ENCODE assay signal across 8 cellular contexts in the genomic region with DNA sequence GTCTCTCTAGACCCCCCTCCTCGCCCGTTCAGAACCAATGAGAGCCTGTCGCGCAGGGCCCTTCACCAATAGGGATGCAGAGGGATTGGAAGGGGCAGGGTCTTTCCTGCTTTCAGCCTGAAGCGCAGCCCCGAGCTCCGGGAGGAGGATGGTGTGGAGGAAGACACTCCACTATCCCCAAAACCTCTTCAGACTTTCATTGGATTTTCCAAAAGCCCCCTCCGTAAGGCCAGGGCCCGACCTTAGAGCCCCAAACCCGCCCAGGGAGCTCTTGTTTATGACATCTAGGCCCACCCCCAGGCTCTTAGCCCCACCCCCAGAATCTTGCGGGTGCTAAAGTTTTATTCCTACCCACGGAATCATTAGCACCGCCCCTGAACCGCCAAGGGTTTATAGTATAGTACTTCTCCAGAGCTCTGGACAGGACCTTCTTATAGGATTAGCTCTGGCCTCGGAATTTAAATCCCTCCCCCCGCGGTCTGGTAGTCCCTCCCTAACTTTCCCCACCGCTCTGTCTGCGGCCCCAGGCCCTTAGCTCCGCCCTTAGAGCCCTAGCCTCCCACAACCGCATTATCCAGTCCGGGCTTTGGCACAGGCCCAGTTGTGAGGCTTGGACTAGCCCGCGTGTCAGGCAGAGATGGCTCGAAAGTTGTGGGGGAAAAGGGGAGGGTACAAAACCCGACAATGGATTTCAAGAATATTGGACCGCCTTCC. TPM values are rescaled to one million over a fixed set of nuclear protein-coding genes. Genes with fewer than 3 reads are reported as not detected.
DNase-seq lines count a peak whose midpoint lies in the region; ATAC-seq and TF ChIP-seq lines count a peak whose summit lies in the region.

No MANE protein-coding gene starts in this region.

- POLR2A ChIA-PET in OCI-LY7 (lab: Charles Lee): interaction anchor here (0.5 to 1.0 kb wide), 5 partner anchors 16 to 58 kb away, joined by 3 to 8 read pairs (median 3); a partner anchor contains a TSS

- peak overlapping the region; percentile 84 for H3K27ac Mint-ChIP-seq in stimulated activated effector memory CD8-positive, alpha-beta T cell treated with anti-CD3 and anti-CD28 coated beads, Interleukin-12 subunit alpha, Interleukin-12 subunit beta, amount 100 ng/mL, for 72 hours

- H3K9me3 ChIP-seq in OCI-LY7 (ENCODE audit: low read length) (no peaks in the 10 kb centered on the region), esophagus squamous epithelium (no peaks in the 10 kb centered on the region), muscle layer of duodenum (ENCODE audit: control insufficient read depth in 1 of 2, low read length in 2 of 2) (no peaks in the 10 kb centered on the region)

- no peak for TF ChIP-seq CTCF in GM12864 (IDR thresholded peaks at IDR 0.05; ENCODE audit: low read depth, low read length, missing control alignments)
- no peak for TF ChIP-seq CTCF in OCI-LY7 (conservative IDR thresholded peaks at IDR 0.05; ENCODE audit: low read length)
- TF ChIP-seq CTCF in esophagus squamous epithelium (IDR thresholded peaks at IDR 0.05): no peak

- H3K4me1 Mint-ChIP-seq in activated T-cell treated with anti-CD3 and anti-CD28 coated beads, Interleukin-2, amount 50 U/mL, for 4 hours (ENCODE audit: low read depth): peaks cover 29% of the 10 kb centered on the region
- peaks cover 56% of the 10 kb centered on the region for H3K4me1 Mint-ChIP-seq in stimulated activated effector memory CD8-positive, alpha-beta T cell treated with anti-CD3 and anti-CD28 coated beads, Interleukin-12 subunit alpha, Interleukin-12 subunit beta, amount 100 ng/mL, for 72 hours

- no peak overlapping the region for H3K27ac ChIP-seq in OCI-LY7 (ENCODE audit: low read depth, low read length, poor library complexity, severe bottlenecking)
- peak overlapping the region in 1 of 4 donors; percentile 52 for H3K27ac ChIP-seq in esophagus squamous epithelium
- H3K27ac ChIP-seq in muscle layer of duodenum (ENCODE audit: low read length): no peak overlapping the region

- H3K4me1 ChIP-seq in OCI-LY7 (ENCODE audit: insufficient read depth, low read length, poor library complexity, severe bottlenecking) (peaks cover 36% of the 10 kb centered on the region), esophagus squamous epithelium (peaks cover 28 to 47% (median 35%) of the 10 kb centered on the region in 3 donors), muscle layer of duodenum (ENCODE audit: control insufficient read depth in 1 of 2, insufficient read depth in 2 of 2, low read length in 2 of 2) (peaks cover 0 to 36% of the 10 kb centered on the region in 2 donors)

- no peaks in the 10 kb centered on the region for H3K79me2 ChIP-seq in OCI-LY7 (ENCODE audit: insufficient read depth, low read depth, low read length)

- H3K4me3 Mint-ChIP-seq in activated T-cell treated with anti-CD3 and anti-CD28 coated beads, Interleukin-2, amount 50 U/mL, for 4 hours: peak overlapping the region; percentile 80
- peak overlapping the region; percentile 77 for H3K4me3 Mint-ChIP-seq in stimulated activated effector memory CD8-positive, alpha-beta T cell treated with anti-CD3 and anti-CD28 coated beads, Interleukin-12 subunit alpha, Interleukin-12 subunit beta, amount 100 ng/mL, for 72 hours

- H3K27me3 ChIP-seq in esophagus squamous epithelium (peaks cover 0 to 39% (median 6%) of the 10 kb centered on the region in 4 donors), muscle layer of duodenum (ENCODE audit: low read depth, low read length) (peaks cover 11% of the 10 kb centered on the region)

- peaks cover 3% of the 10 kb centered on the region for H3K27me3 Mint-ChIP-seq in activated T-cell treated with anti-CD3 and anti-CD28 coated beads, Interleukin-2, amount 50 U/mL, for 4 hours (ENCODE audit: low read depth)

- peaks cover 7% of the 10 kb centered on the region for H3K36me3 Mint-ChIP-seq in activated T-cell treated with anti-CD3 and anti-CD28 coated beads, Interleukin-2, amount 50 U/mL, for 4 hours (ENCODE audit: insufficient read depth)
- peaks cover 33% of the 10 kb centered on the region for H3K36me3 Mint-ChIP-seq in stimulated activated effector memory CD8-positive, alpha-beta T cell treated with anti-CD3 and anti-CD28 coated beads, Interleukin-12 subunit alpha, Interleukin-12 subunit beta, amount 100 ng/mL, for 72 hours

- no peaks in the 10 kb centered on the region for H3K9me2 ChIP-seq in OCI-LY7 (ENCODE audit: insufficient read depth, low read length)

- intact Hi-C loops in OCI-LY7 (cut with micrococcal nuclease; ENCODE audit: unreplicated experiment) (loop anchor here (10.0 kb wide), 1 partner anchor 221 kb away; a partner anchor contains a TSS), esophagus squamous epithelium (cut with DNase I) (loop anchor here (10.0 kb wide), 1 partner anchor 121 kb away; no protein-coding TSS in a partner anchor)

- peak; percentile 29 to 33 for ATAC-seq in activated T-cell treated with anti-CD3 and anti-CD28 coated beads, Interleukin-2, amount 50 U/mL, for 4 hours
- peak; percentile 62 for ATAC-seq in stimulated activated effector memory CD8-positive, alpha-beta T cell treated with anti-CD3 and anti-CD28 coated beads, Interleukin-12 subunit alpha, Interleukin-12 subunit beta, amount 100 ng/mL, for 72 hours
- ATAC-seq in GM18505 (IDR thresholded peaks at IDR 0.05; ENCODE audit: unreplicated experiment): no peak

- WGBS in esophagus squamous epithelium, 2 donors: 1% methylated on average over 15 to 19 of the region's 27 CpGs

- H4K20me1 ChIP-seq in OCI-LY7 (ENCODE audit: insufficient read depth, low read length): no peaks in the 10 kb centered on the region

- peak; percentile 73 for DNase-seq in GM12864 (ENCODE audit: low read depth)
- peak; percentile 82 for DNase-seq in HK-2 (ENCODE audit: unreplicated experiment)
- peak; percentile 94 for DNase-seq in OCI-LY7 (ENCODE audit: low spot score)
- peak; percentile 53 for DNase-seq in activated T-cell treated with anti-CD3 and anti-CD28 coated beads, Interleukin-2, amount 50 U/mL, for 4 hours
- DNase-seq in esophagus squamous epithelium (lab: John Stamatoyannopoulos, UW): peak; percentile 16
- DNase-seq in stimulated activated effector memory CD8-positive, alpha-beta T cell treated with anti-CD3 and anti-CD28 coated beads, Interleukin-12 subunit alpha, Interleukin-12 subunit beta, amount 100 ng/mL, for 72 hours (ENCODE audit: low spot score in 2 of 2): peak; percentile 76 to 93

- H3K36me3 ChIP-seq in OCI-LY7 (ENCODE audit: insufficient read depth, low read length) (no peaks in the 10 kb centered on the region), esophagus squamous epithelium (no peaks in the 10 kb centered on the region), muscle layer of duodenum (ENCODE audit: control insufficient read depth in 1 of 2, insufficient read depth in 2 of 2, low read length in 2 of 2) (no peaks in the 10 kb centered on the region)

- H3K9me3 Mint-ChIP-seq in activated T-cell treated with anti-CD3 and anti-CD28 coated beads, Interleukin-2, amount 50 U/mL, for 4 hours: peaks cover 7% of the 10 kb centered on the region
- no peaks in the 10 kb centered on the region for H3K9me3 Mint-ChIP-seq in stimulated activated effector memory CD8-positive, alpha-beta T cell treated with anti-CD3 and anti-CD28 coated beads, Interleukin-12 subunit alpha, Interleukin-12 subunit beta, amount 100 ng/mL, for 72 hours

- TF ChIP-seq POLR2A in esophagus squamous epithelium (IDR thresholded peaks at IDR 0.05): no peak
- TF ChIP-seq POLR2A in GM18505 (IDR thresholded peaks at IDR 0.05; ENCODE audit: borderline replicate concordance, extremely low read depth, insufficient read depth, insufficient read length): no peak

- H2AFZ ChIP-seq in OCI-LY7 (ENCODE audit: low read length): peak overlapping the region; percentile 98

- peak overlapping the region; percentile 72 for H3K4me2 ChIP-seq in OCI-LY7 (ENCODE audit: low read length)

- CTCF ChIA-PET in OCI-LY7 (lab: Charles Lee; ENCODE audit: unreplicated experiment): interaction anchor here (0.5 to 0.9 kb wide), 5 partner anchors 19 to 330 kb away, joined by 3 to 4 read pairs (median 3); no protein-coding TSS in a partner anchor

- peak overlapping the region; percentile 61 for H3K4me3 ChIP-seq in GM12864 (ENCODE audit: low read depth, low read length)
- H3K4me3 ChIP-seq in OCI-LY7 (ENCODE audit: low read depth, low read length, poor library complexity, severe bottlenecking): peak overlapping the region; percentile 68
- peak overlapping the region; percentile 1 to 66 (median 35) for H3K4me3 ChIP-seq in esophagus squamous epithelium
- peak overlapping the region; percentile 26 to 42 for H3K4me3 ChIP-seq in muscle layer of duodenum (ENCODE audit: low read depth in 1 of 2, low read length in 2 of 2)

- no TSS peak for BruUV-seq in OCI-LY7 (replicated peaks; lab: Mats Ljungman, UMichigan)

RNA-seq across cellular contexts. Expression of a gene that starts 6.6 kb away (rescaled TPM):
- total RNA-seq in OCI-LY7 (2014; rRNA removed; shearing (Covaris generic)): 23.6 and 26.1 TPM in 2 replicates
- total RNA-seq in OCI-LY7 (2022) (47.5 and 52.5 TPM in 2 replicates), esophagus squamous epithelium (100 to 1,000 TPM in 1 of 4 donors, 10 to 100 TPM in 3; 38.6 to 617 (median 58.3) TPM)
- 100 to 1,000 TPM; 136 to 178 (median 150) TPM for total RNA-seq in activated T-cell treated with anti-CD3 and anti-CD28 coated beads, Interleukin-2, amount 50 U/mL, for 4 hours

RNA-seq across cellular contexts. Expression of a gene that starts 22.2 kb away (rescaled TPM):
- 6.6 and 7.9 TPM in 2 replicates for total RNA-seq in OCI-LY7 (2014; rRNA removed; shearing (Covaris generic))
- total RNA-seq in OCI-LY7 (2022): 23.3 and 24.6 TPM in 2 replicates
- total RNA-seq in activated T-cell treated with anti-CD3 and anti-CD28 coated beads, Interleukin-2, amount 50 U/mL, for 4 hours: 1 to 10 TPM in 2 of 3 donors, under 1 TPM in 1; 0.66 to 1.4 (median 1.0) TPM
- total RNA-seq in esophagus squamous epithelium: 1 to 10 TPM in 1 of 4 donors, under 1 TPM in 3; 0.44 to 1.1 (median 0.63) TPM

RNA-seq across cellular contexts. Expression of a gene that starts 43.8 kb away (rescaled TPM):
- 0.38 TPM in 1 of 2 replicates, not detected in the other for total RNA-seq in OCI-LY7 (2014; rRNA removed; shearing (Covaris generic))
- total RNA-seq in OCI-LY7 (2022) (not detected in 2 replicates), esophagus squamous epithelium (1 to 10 TPM in 3 of 4 donors, under 1 TPM in 1; 0.76 to 1.4 (median 1.2) TPM)
- under 1 TPM in 1 of 3 donors, not detected in 2; 0.05 TPM for total RNA-seq in activated T-cell treated with anti-CD3 and anti-CD28 coated beads, Interleukin-2, amount 50 U/mL, for 4 hours

RNA-seq across cellular contexts. Expression of a gene that starts 46.0 kb away (rescaled TPM):
- total RNA-seq in OCI-LY7 (2014; rRNA removed; shearing (Covaris generic)): 774 and 848 TPM in 2 replicates
- total RNA-seq in OCI-LY7 (2022) (518 and 523 TPM in 2 replicates), esophagus squamous epithelium (100 to 1,000 TPM; 131 to 240 (median 186) TPM)
- total RNA-seq in activated T-cell treated with anti-CD3 and anti-CD28 coated beads, Interleukin-2, amount 50 U/mL, for 4 hours: 100 to 1,000 TPM; 903 to 949 (median 911) TPM

RNA-seq across cellular contexts. Expression of a gene that starts 46.7 kb away (rescaled TPM):
- total RNA-seq in OCI-LY7 (2014; rRNA removed; shearing (Covaris generic)): 15.7 and 24.8 TPM in 2 replicates
- total RNA-seq in OCI-LY7 (2022) (25.1 and 26.3 TPM in 2 replicates), esophagus squamous epithelium (1 to 10 TPM; 3.3 to 6.9 (median 5.5) TPM)
- 10 to 100 TPM; 10.3 to 13.2 (median 12.3) TPM for total RNA-seq in activated T-cell treated with anti-CD3 and anti-CD28 coated beads, Interleukin-2, amount 50 U/mL, for 4 hours

Comparison
In these comparisons a context has a peak if more than half of its experiments do, and no peak if none do; other contexts are left out.
1. DNase-seq: peak in every context shown above with its lines; median percentile 94 in OCI-LY7; 84 in stimulated activated effector memory CD8-positive, alpha-beta T cell treated with anti-CD3 and anti-CD28 coated beads, Interleukin-12 subunit alpha, Interleukin-12 subunit beta, amount 100 ng/mL, for 72 hours; 82 in HK-2; 73 in GM12864; 53 in activated T-cell treated with anti-CD3 and anti-CD28 coated beads, Interleukin-2, amount 50 U/mL, for 4 hours; 16 in esophagus squamous epithelium.